1 cellular context compared by ENCODE assay signal in the genomic region with DNA sequence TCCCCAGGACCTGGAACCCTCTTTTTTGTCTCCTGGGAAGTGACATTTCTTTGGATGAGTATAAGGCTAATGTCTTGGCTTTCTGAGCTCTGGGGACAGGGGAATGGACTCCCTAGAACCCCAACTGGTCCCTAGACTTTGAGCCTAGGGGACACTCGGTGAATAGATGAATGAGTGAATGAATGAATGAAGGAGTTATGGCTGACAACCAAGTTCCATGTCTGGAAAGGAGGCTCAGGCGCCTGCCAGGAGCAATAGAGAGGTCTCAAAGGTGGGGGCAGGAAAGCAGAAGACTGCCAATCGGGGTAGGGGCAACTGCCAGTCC.
A peak's percentile ranks its signal among the peaks of the same experiment; 100 is the strongest.
TF ChIP-seq lines count a peak whose summit lies in the region.

No MANE protein-coding gene starts in this region.

TF ChIP-seq in HepG2, 621 proteins besides CTCF, POLR2A, EP300 and RAD21:
- TF ChIP-seq, protein P1, sequence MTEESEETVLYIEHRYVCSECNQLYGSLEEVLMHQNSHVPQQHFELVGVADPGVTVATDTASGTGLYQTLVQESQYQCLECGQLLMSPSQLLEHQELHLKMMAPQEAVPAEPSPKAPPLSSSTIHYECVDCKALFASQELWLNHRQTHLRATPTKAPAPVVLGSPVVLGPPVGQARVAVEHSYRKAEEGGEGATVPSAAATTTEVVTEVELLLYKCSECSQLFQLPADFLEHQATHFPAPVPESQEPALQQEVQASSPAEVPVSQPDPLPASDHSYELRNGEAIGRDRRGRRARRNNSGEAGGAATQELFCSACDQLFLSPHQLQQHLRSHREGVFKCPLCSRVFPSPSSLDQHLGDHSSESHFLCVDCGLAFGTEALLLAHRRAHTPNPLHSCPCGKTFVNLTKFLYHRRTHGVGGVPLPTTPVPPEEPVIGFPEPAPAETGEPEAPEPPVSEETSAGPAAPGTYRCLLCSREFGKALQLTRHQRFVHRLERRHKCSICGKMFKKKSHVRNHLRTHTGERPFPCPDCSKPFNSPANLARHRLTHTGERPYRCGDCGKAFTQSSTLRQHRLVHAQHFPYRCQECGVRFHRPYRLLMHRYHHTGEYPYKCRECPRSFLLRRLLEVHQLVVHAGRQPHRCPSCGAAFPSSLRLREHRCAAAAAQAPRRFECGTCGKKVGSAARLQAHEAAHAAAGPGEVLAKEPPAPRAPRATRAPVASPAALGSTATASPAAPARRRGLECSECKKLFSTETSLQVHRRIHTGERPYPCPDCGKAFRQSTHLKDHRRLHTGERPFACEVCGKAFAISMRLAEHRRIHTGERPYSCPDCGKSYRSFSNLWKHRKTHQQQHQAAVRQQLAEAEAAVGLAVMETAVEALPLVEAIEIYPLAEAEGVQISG (CRISPR knock-in tag; IDR thresholded peaks at IDR 0.05): peak; percentile 18; the same call in 1 of the 2 replicates
- TF ChIP-seq CENPT (CRISPR knock-in tag; IDR thresholded peaks at IDR 0.05; ENCODE audit: low read depth): no peak
- peak; percentile 65; the same call in 1 of the 2 replicates for TF ChIP-seq ZSCAN31 (CRISPR knock-in tag; IDR thresholded peaks at IDR 0.05; ENCODE audit: low read depth)
- TF ChIP-seq, protein P2, sequence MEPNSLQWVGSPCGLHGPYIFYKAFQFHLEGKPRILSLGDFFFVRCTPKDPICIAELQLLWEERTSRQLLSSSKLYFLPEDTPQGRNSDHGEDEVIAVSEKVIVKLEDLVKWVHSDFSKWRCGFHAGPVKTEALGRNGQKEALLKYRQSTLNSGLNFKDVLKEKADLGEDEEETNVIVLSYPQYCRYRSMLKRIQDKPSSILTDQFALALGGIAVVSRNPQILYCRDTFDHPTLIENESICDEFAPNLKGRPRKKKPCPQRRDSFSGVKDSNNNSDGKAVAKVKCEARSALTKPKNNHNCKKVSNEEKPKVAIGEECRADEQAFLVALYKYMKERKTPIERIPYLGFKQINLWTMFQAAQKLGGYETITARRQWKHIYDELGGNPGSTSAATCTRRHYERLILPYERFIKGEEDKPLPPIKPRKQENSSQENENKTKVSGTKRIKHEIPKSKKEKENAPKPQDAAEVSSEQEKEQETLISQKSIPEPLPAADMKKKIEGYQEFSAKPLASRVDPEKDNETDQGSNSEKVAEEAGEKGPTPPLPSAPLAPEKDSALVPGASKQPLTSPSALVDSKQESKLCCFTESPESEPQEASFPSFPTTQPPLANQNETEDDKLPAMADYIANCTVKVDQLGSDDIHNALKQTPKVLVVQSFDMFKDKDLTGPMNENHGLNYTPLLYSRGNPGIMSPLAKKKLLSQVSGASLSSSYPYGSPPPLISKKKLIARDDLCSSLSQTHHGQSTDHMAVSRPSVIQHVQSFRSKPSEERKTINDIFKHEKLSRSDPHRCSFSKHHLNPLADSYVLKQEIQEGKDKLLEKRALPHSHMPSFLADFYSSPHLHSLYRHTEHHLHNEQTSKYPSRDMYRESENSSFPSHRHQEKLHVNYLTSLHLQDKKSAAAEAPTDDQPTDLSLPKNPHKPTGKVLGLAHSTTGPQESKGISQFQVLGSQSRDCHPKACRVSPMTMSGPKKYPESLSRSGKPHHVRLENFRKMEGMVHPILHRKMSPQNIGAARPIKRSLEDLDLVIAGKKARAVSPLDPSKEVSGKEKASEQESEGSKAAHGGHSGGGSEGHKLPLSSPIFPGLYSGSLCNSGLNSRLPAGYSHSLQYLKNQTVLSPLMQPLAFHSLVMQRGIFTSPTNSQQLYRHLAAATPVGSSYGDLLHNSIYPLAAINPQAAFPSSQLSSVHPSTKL (CRISPR knock-in tag; IDR thresholded peaks at IDR 0.05): no peak
- TF ChIP-seq, protein P3, sequence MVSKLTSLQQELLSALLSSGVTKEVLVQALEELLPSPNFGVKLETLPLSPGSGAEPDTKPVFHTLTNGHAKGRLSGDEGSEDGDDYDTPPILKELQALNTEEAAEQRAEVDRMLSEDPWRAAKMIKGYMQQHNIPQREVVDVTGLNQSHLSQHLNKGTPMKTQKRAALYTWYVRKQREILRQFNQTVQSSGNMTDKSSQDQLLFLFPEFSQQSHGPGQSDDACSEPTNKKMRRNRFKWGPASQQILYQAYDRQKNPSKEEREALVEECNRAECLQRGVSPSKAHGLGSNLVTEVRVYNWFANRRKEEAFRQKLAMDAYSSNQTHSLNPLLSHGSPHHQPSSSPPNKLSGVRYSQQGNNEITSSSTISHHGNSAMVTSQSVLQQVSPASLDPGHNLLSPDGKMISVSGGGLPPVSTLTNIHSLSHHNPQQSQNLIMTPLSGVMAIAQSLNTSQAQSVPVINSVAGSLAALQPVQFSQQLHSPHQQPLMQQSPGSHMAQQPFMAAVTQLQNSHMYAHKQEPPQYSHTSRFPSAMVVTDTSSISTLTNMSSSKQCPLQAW (CRISPR knock-in tag; IDR thresholded peaks at IDR 0.05): 0 out of 2 replicates have a peak, but pooled peaks have one; percentile 35
- TF ChIP-seq, protein P4, sequence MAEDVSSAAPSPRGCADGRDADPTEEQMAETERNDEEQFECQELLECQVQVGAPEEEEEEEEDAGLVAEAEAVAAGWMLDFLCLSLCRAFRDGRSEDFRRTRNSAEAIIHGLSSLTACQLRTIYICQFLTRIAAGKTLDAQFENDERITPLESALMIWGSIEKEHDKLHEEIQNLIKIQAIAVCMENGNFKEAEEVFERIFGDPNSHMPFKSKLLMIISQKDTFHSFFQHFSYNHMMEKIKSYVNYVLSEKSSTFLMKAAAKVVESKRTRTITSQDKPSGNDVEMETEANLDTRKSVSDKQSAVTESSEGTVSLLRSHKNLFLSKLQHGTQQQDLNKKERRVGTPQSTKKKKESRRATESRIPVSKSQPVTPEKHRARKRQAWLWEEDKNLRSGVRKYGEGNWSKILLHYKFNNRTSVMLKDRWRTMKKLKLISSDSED (CRISPR knock-in tag; IDR thresholded peaks at IDR 0.05): no peak
- no peak for TF ChIP-seq ZNF20 (CRISPR knock-in tag; IDR thresholded peaks at IDR 0.05)
- TF ChIP-seq, protein P5, sequence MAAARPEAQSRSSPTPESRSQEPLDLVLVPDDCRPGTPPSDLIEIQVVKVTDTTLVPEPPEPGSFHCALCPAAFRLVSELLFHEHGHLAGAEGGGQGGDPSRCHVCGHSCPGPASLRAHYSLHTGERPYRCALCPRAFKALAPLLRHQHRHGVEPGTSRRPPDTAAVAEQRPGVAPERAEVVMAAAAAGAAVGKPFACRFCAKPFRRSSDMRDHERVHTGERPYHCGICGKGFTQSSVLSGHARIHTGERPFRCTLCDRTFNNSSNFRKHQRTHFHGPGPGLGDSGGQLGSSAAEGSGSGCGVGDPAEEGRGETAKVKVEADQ (CRISPR knock-in tag; IDR thresholded peaks at IDR 0.05; ENCODE audit: borderline replicate concordance): 0 out of 2 replicates have a peak, but pooled peaks have one; percentile 26
- TF ChIP-seq, protein P6, sequence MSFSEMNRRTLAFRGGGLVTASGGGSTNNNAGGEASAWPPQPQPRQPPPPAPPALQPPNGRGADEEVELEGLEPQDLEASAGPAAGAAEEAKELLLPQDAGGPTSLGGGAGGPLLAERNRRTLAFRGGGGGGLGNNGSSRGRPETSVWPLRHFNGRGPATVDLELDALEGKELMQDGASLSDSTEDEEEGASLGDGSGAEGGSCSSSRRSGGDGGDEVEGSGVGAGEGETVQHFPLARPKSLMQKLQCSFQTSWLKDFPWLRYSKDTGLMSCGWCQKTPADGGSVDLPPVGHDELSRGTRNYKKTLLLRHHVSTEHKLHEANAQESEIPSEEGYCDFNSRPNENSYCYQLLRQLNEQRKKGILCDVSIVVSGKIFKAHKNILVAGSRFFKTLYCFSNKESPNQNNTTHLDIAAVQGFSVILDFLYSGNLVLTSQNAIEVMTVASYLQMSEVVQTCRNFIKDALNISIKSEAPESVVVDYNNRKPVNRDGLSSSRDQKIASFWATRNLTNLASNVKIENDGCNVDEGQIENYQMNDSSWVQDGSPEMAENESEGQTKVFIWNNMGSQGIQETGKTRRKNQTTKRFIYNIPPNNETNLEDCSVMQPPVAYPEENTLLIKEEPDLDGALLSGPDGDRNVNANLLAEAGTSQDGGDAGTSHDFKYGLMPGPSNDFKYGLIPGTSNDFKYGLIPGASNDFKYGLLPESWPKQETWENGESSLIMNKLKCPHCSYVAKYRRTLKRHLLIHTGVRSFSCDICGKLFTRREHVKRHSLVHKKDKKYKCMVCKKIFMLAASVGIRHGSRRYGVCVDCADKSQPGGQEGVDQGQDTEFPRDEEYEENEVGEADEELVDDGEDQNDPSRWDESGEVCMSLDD (CRISPR knock-in tag; IDR thresholded peaks at IDR 0.05; ENCODE audit: borderline replicate concordance): 0 out of 2 replicates have a peak, but pooled peaks have one; percentile 13
